In the genomic region with DNA sequence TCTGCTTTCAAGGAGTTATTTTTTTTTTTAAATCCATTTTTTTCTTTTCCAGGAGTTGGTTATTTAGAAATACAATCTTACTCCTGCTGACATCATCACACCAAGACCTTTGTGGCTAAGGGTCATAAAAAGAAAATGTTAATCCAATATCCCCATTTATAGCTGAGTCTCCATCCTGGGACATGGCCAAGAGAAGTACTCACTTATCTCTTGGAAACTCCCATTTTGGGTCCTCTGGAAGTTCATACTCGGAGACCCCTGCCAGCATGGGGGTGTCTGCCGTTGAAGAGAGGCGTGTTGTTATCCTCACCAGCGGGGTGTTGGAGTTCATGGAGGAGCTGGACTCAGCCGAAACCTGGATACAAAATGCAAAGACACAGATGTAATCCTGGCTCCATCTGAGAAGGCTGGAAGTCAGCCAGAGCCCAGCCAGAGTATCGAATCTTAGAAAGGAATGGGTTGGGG, we compare ENCODE assay signal across 1 cellular context.
TF ChIP-seq lines count a peak whose summit lies in the region.

No MANE protein-coding gene starts in this region.

TF ChIP-seq in HEK293, 187 proteins besides CTCF, POLR2A, EP300 and RAD21 (continued from another document and continues in another):
- TF ChIP-seq, protein P1, sequence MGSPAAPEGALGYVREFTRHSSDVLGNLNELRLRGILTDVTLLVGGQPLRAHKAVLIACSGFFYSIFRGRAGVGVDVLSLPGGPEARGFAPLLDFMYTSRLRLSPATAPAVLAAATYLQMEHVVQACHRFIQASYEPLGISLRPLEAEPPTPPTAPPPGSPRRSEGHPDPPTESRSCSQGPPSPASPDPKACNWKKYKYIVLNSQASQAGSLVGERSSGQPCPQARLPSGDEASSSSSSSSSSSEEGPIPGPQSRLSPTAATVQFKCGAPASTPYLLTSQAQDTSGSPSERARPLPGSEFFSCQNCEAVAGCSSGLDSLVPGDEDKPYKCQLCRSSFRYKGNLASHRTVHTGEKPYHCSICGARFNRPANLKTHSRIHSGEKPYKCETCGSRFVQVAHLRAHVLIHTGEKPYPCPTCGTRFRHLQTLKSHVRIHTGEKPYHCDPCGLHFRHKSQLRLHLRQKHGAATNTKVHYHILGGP (tag by site-specific recombination; IDR thresholded peaks at IDR 0.05), result peak; percentile 57; the same call in 1 of the 2 replicates
- TF ChIP-seq ZNF561 (tag by site-specific recombination; IDR thresholded peaks at IDR 0.05; ENCODE audit: borderline replicate concordance) (peak; percentile 78; the same call in 1 of the 2 replicates), ZNF335 (tag by site-specific recombination; conservative IDR thresholded peaks at IDR 0.05) (peak; percentile 53; the same call in 1 of the 2 replicates), HOXA7 (CRISPR knock-in tag; IDR thresholded peaks at IDR 0.05; ENCODE audit: borderline replicate concordance) (no peak), ZNF707 (tag by site-specific recombination; IDR thresholded peaks at IDR 0.05) (no peak), REPIN1 (tag by site-specific recombination; IDR thresholded peaks at IDR 0.05; ENCODE audit: low read depth) (no peak), ZNF23 (tag by site-specific recombination; IDR thresholded peaks at IDR 0.05; ENCODE audit: borderline replicate concordance) (no peak), ZNF133 (tag by site-specific recombination; IDR thresholded peaks at IDR 0.05) (no peak), ZNF121 (tag by site-specific recombination; IDR thresholded peaks at IDR 0.05) (no peak), ZNF174 (tag by site-specific recombination; IDR thresholded peaks at IDR 0.05) (no peak), ZNF140 (tag by site-specific recombination; IDR thresholded peaks at IDR 0.05) (no peak), ZNF544 (tag by site-specific recombination; IDR thresholded peaks at IDR 0.05) (no peak), SCRT2 (tag by site-specific recombination; IDR thresholded peaks at IDR 0.05) (no peak), ZNF155 (tag by site-specific recombination; IDR thresholded peaks at IDR 0.05) (no peak), ZNF24 (tag by site-specific recombination; IDR thresholded peaks at IDR 0.05) (no peak), ZNF624 (tag by site-specific recombination; IDR thresholded peaks at IDR 0.05) (no peak), IKZF3 (tag by site-specific recombination; IDR thresholded peaks at IDR 0.05) (no peak), ZEB2 (tag by site-specific recombination; IDR thresholded peaks at IDR 0.05) (peak; percentile 72), ZNF2 (tag by site-specific recombination; IDR thresholded peaks at IDR 0.05) (no peak), ZNF529 (tag by site-specific recombination; IDR thresholded peaks at IDR 0.05; ENCODE audit: insufficient replicate concordance) (no peak)
- TF ChIP-seq, protein P2, sequence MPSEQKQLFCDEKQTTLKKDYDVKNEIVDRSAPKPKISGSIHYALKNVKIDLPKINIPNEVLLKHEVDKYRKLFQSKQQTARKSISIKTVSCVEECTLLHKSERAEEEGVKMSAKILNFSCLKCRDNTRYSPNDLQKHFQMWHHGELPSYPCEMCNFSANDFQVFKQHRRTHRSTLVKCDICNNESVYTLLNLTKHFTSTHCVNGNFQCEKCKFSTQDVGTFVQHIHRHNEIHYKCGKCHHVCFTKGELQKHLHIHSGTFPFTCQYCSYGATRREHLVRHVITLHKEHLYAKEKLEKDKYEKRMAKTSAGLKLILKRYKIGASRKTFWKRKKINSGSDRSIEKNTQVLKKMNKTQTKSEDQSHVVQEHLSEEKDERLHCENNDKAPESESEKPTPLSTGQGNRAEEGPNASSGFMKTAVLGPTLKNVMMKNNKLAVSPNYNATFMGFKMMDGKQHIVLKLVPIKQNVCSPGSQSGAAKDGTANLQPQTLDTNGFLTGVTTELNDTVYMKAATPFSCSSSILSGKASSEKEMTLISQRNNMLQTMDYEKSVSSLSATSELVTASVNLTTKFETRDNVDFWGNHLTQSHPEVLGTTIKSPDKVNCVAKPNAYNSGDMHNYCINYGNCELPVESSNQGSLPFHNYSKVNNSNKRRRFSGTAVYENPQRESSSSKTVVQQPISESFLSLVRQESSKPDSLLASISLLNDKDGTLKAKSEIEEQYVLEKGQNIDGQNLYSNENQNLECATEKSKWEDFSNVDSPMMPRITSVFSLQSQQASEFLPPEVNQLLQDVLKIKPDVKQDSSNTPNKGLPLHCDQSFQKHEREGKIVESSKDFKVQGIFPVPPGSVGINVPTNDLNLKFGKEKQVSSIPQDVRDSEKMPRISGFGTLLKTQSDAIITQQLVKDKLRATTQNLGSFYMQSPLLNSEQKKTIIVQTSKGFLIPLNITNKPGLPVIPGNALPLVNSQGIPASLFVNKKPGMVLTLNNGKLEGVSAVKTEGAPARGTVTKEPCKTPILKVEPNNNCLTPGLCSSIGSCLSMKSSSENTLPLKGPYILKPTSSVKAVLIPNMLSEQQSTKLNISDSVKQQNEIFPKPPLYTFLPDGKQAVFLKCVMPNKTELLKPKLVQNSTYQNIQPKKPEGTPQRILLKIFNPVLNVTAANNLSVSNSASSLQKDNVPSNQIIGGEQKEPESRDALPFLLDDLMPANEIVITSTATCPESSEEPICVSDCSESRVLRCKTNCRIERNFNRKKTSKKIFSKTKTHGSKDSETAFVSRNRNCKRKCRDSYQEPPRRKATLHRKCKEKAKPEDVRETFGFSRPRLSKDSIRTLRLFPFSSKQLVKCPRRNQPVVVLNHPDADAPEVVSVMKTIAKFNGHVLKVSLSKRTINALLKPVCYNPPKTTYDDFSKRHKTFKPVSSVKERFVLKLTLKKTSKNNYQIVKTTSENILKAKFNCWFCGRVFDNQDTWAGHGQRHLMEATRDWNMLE (tag by site-specific recombination; conservative IDR thresholded peaks at IDR 0.05; ENCODE audit: low read depth), result no peak
- TF ChIP-seq, protein P3, sequence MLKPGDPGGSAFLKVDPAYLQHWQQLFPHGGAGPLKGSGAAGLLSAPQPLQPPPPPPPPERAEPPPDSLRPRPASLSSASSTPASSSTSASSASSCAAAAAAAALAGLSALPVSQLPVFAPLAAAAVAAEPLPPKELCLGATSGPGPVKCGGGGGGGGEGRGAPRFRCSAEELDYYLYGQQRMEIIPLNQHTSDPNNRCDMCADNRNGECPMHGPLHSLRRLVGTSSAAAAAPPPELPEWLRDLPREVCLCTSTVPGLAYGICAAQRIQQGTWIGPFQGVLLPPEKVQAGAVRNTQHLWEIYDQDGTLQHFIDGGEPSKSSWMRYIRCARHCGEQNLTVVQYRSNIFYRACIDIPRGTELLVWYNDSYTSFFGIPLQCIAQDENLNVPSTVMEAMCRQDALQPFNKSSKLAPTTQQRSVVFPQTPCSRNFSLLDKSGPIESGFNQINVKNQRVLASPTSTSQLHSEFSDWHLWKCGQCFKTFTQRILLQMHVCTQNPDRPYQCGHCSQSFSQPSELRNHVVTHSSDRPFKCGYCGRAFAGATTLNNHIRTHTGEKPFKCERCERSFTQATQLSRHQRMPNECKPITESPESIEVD (tag by site-specific recombination; IDR thresholded peaks at IDR 0.05), result peak; percentile 84
- TF ChIP-seq, protein P4, sequence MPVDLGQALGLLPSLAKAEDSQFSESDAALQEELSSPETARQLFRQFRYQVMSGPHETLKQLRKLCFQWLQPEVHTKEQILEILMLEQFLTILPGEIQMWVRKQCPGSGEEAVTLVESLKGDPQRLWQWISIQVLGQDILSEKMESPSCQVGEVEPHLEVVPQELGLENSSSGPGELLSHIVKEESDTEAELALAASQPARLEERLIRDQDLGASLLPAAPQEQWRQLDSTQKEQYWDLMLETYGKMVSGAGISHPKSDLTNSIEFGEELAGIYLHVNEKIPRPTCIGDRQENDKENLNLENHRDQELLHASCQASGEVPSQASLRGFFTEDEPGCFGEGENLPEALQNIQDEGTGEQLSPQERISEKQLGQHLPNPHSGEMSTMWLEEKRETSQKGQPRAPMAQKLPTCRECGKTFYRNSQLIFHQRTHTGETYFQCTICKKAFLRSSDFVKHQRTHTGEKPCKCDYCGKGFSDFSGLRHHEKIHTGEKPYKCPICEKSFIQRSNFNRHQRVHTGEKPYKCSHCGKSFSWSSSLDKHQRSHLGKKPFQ (tag by site-specific recombination; IDR thresholded peaks at IDR 0.05), result 0 out of 2 replicates have a peak, but pooled peaks have one; percentile 48
- TF ChIP-seq, protein P5, sequence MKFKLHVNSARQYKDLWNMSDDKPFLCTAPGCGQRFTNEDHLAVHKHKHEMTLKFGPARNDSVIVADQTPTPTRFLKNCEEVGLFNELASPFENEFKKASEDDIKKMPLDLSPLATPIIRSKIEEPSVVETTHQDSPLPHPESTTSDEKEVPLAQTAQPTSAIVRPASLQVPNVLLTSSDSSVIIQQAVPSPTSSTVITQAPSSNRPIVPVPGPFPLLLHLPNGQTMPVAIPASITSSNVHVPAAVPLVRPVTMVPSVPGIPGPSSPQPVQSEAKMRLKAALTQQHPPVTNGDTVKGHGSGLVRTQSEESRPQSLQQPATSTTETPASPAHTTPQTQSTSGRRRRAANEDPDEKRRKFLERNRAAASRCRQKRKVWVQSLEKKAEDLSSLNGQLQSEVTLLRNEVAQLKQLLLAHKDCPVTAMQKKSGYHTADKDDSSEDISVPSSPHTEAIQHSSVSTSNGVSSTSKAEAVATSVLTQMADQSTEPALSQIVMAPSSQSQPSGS (tag by site-specific recombination; IDR thresholded peaks at IDR 0.05; ENCODE audit: low read depth), result peak; percentile 42; the same call in 1 of the 2 replicates
- TF ChIP-seq, protein P6, sequence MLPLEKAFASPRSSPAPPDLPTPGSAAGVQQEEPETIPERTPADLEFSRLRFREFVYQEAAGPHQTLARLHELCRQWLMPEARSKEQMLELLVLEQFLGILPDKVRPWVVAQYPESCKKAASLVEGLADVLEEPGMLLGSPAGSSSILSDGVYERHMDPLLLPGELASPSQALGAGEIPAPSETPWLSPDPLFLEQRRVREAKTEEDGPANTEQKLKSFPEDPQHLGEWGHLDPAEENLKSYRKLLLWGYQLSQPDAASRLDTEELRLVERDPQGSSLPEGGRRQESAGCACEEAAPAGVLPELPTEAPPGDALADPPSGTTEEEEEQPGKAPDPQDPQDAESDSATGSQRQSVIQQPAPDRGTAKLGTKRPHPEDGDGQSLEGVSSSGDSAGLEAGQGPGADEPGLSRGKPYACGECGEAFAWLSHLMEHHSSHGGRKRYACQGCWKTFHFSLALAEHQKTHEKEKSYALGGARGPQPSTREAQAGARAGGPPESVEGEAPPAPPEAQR (tag by site-specific recombination; IDR thresholded peaks at IDR 0.05), result no peak
- TF ChIP-seq, protein P7, sequence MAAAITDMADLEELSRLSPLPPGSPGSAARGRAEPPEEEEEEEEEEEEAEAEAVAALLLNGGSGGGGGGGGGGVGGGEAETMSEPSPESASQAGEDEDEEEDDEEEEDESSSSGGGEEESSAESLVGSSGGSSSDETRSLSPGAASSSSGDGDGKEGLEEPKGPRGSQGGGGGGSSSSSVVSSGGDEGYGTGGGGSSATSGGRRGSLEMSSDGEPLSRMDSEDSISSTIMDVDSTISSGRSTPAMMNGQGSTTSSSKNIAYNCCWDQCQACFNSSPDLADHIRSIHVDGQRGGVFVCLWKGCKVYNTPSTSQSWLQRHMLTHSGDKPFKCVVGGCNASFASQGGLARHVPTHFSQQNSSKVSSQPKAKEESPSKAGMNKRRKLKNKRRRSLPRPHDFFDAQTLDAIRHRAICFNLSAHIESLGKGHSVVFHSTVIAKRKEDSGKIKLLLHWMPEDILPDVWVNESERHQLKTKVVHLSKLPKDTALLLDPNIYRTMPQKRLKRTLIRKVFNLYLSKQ (tag by site-specific recombination; IDR thresholded peaks at IDR 0.05; ENCODE audit: borderline replicate concordance), result no peak
- TF ChIP-seq, protein P8, sequence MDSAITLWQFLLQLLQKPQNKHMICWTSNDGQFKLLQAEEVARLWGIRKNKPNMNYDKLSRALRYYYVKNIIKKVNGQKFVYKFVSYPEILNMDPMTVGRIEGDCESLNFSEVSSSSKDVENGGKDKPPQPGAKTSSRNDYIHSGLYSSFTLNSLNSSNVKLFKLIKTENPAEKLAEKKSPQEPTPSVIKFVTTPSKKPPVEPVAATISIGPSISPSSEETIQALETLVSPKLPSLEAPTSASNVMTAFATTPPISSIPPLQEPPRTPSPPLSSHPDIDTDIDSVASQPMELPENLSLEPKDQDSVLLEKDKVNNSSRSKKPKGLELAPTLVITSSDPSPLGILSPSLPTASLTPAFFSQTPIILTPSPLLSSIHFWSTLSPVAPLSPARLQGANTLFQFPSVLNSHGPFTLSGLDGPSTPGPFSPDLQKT (IDR thresholded peaks at IDR 0.05; ENCODE audit: borderline replicate concordance, low read depth, low read length), result no peak
- TF ChIP-seq, protein P9, sequence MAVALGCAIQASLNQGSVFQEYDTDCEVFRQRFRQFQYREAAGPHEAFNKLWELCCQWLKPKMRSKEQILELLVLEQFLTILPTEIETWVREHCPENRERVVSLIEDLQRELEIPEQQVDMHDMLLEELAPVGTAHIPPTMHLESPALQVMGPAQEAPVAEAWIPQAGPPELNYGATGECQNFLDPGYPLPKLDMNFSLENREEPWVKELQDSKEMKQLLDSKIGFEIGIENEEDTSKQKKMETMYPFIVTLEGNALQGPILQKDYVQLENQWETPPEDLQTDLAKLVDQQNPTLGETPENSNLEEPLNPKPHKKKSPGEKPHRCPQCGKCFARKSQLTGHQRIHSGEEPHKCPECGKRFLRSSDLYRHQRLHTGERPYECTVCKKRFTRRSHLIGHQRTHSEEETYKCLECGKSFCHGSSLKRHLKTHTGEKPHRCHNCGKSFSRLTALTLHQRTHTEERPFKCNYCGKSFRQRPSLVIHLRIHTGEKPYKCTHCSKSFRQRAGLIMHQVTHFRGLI (tag by site-specific recombination; IDR thresholded peaks at IDR 0.05), result no peak; the same call in 1 of the 2 replicates
- TF ChIP-seq, protein P10, sequence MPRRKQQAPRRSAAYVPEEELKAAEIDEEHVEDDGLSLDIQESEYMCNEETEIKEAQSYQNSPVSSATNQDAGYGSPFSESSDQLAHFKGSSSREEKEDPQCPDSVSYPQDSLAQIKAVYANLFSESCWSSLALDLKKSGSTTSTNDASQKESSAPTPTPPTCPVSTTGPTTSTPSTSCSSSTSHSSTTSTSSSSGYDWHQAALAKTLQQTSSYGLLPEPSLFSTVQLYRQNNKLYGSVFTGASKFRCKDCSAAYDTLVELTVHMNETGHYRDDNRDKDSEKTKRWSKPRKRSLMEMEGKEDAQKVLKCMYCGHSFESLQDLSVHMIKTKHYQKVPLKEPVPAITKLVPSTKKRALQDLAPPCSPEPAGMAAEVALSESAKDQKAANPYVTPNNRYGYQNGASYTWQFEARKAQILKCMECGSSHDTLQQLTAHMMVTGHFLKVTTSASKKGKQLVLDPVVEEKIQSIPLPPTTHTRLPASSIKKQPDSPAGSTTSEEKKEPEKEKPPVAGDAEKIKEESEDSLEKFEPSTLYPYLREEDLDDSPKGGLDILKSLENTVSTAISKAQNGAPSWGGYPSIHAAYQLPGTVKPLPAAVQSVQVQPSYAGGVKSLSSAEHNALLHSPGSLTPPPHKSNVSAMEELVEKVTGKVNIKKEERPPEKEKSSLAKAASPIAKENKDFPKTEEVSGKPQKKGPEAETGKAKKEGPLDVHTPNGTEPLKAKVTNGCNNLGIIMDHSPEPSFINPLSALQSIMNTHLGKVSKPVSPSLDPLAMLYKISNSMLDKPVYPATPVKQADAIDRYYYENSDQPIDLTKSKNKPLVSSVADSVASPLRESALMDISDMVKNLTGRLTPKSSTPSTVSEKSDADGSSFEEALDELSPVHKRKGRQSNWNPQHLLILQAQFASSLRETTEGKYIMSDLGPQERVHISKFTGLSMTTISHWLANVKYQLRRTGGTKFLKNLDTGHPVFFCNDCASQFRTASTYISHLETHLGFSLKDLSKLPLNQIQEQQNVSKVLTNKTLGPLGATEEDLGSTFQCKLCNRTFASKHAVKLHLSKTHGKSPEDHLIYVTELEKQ (tag by site-specific recombination; IDR thresholded peaks at IDR 0.05; ENCODE audit: borderline replicate concordance), result no peak
- TF ChIP-seq, protein P11, sequence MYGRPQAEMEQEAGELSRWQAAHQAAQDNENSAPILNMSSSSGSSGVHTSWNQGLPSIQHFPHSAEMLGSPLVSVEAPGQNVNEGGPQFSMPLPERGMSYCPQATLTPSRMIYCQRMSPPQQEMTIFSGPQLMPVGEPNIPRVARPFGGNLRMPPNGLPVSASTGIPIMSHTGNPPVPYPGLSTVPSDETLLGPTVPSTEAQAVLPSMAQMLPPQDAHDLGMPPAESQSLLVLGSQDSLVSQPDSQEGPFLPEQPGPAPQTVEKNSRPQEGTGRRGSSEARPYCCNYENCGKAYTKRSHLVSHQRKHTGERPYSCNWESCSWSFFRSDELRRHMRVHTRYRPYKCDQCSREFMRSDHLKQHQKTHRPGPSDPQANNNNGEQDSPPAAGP (tag by site-specific recombination; IDR thresholded peaks at IDR 0.05), result no peak
